8 cellular contexts compared by ENCODE assay signal in genomic region chr21:36320421-36321324, GRCh38. TPM values are rescaled to one million over a fixed set of nuclear protein-coding genes. Genes with fewer than 3 reads are reported as not detected.
DNase-seq lines count a peak whose midpoint lies in the region; ATAC-seq and TF ChIP-seq lines count a peak whose summit lies in the region.

No MANE protein-coding gene starts in this region.

- peaks cover 38% of the 10 kb centered on the region for H3K4me1 Mint-ChIP-seq in activated T-cell treated with anti-CD3 and anti-CD28 coated beads, Interleukin-2, amount 50 U/mL, for 4 hours (ENCODE audit: low read depth)

- peak; percentile 73 to 74 for ATAC-seq in activated T-cell treated with anti-CD3 and anti-CD28 coated beads, Interleukin-2, amount 50 U/mL, for 4 hours

- peaks cover 23% of the 10 kb centered on the region for H4K20me1 ChIP-seq in Loucy (ENCODE audit: insufficient read depth, low read length, poor library complexity, severe bottlenecking)

- DNase-seq in activated T-cell treated with anti-CD3 and anti-CD28 coated beads, Interleukin-2, amount 50 U/mL, for 4 hours: no peak
- DNase-seq in activated T-cell treated with anti-CD3 and anti-CD28 coated beads for 4 hours (no peak), HCEC 1CT (peak; percentile 59), SK-N-MC (ENCODE audit: low read depth, low spot score) (no peak), coronary artery (ENCODE audit: low spot score) (peak; percentile 88), left kidney (ENCODE audit: low read depth, low spot score) (peak; percentile 88)
- DNase-seq in stimulated activated CD8-positive, alpha-beta memory T cell treated with anti-CD3 and anti-CD28 coated beads, Interleukin-12 subunit alpha, Interleukin-12 subunit beta, amount 100 ng/mL, for 24 hours (ENCODE audit: extremely low read depth): peak; percentile 40

- H3K27ac ChIP-seq in SK-N-MC (peak overlapping the region; percentile 90), coronary artery (peak overlapping the region; percentile 98 to 99)

- H2AFZ ChIP-seq in Loucy (ENCODE audit: low read length): peak overlapping the region; percentile 50

- H3K4me3 Mint-ChIP-seq in activated T-cell treated with anti-CD3 and anti-CD28 coated beads, Interleukin-2, amount 50 U/mL, for 4 hours: peak overlapping the region; percentile 89

- no peaks in the 10 kb centered on the region for H3K27me3 ChIP-seq in Loucy (ENCODE audit: insufficient read depth, low read length, poor library complexity, severe bottlenecking)

- no peaks in the 10 kb centered on the region for H3K9me3 ChIP-seq in Loucy (ENCODE audit: insufficient read depth, low read depth, low read length)
- H3K9me3 ChIP-seq in SK-N-MC (ENCODE audit: low read depth, low read length): no peaks in the 10 kb centered on the region

- H3K4me3 ChIP-seq in Loucy (ENCODE audit: low read length, poor library complexity, severe bottlenecking) (peak overlapping the region; percentile 89), SK-N-MC (peak overlapping the region; percentile 98), coronary artery (peak overlapping the region; percentile 95)

- no peaks in the 10 kb centered on the region for H3K9me3 Mint-ChIP-seq in activated T-cell treated with anti-CD3 and anti-CD28 coated beads, Interleukin-2, amount 50 U/mL, for 4 hours

- peaks cover 9% of the 10 kb centered on the region; the same call in 1 of the 2 replicates for H3F3A ChIP-seq in Loucy (ENCODE audit: low read depth)

- H3K27me3 Mint-ChIP-seq in activated T-cell treated with anti-CD3 and anti-CD28 coated beads, Interleukin-2, amount 50 U/mL, for 4 hours (ENCODE audit: low read depth): no peaks in the 10 kb centered on the region

- H3K36me3 ChIP-seq in Loucy (ENCODE audit: insufficient read depth, low read length) (no peaks in the 10 kb centered on the region; the same call in 1 of the 2 replicates), SK-N-MC (ENCODE audit: insufficient read depth, low read length) (peaks cover 20% of the 10 kb centered on the region)

- peak overlapping the region; percentile 84 for H3K4me2 ChIP-seq in Loucy (ENCODE audit: low read depth, low read length, poor library complexity, severe bottlenecking)

- peak overlapping the region; percentile 82 for H3K9ac ChIP-seq in Loucy (ENCODE audit: low read depth, low read length, poor library complexity, severe bottlenecking)
- peak overlapping the region; percentile 73 for H3K9ac ChIP-seq in SK-N-MC (ENCODE audit: insufficient read length)

- peaks cover 11% of the 10 kb centered on the region for H3K36me3 Mint-ChIP-seq in activated T-cell treated with anti-CD3 and anti-CD28 coated beads, Interleukin-2, amount 50 U/mL, for 4 hours (ENCODE audit: insufficient read depth)

- H3K9me2 ChIP-seq in Loucy (replicated peaks; ENCODE audit: low read depth, low read length): no peaks in the 10 kb centered on the region

- peaks cover 53% of the 10 kb centered on the region for H3K79me2 ChIP-seq in Loucy (ENCODE audit: insufficient read depth, low read length)

- peaks cover 34% of the 10 kb centered on the region for H3K4me1 ChIP-seq in Loucy (ENCODE audit: insufficient read depth, low read length, poor library complexity, severe bottlenecking)

- no peak for TF ChIP-seq CTCF in Loucy (conservative IDR thresholded peaks at IDR 0.05; ENCODE audit: low read length)
- TF ChIP-seq CTCF in coronary artery (IDR thresholded peaks at IDR 0.05): no peak

RNA-seq across cellular contexts. Expression of gene MORC3, which starts 0.7 kb away (rescaled TPM):
- total RNA-seq in activated T-cell treated with anti-CD3 and anti-CD28 coated beads, Interleukin-2, amount 50 U/mL, for 4 hours: 10 to 100 TPM; 17.1 to 22.7 (median 19.6) TPM

Comparison
In these comparisons a context has a peak if more than half of its experiments do, and no peak if none do; other contexts are left out.
1. DNase-seq: peak in HCEC 1CT (single experiment), coronary artery (single experiment), left kidney (single experiment) and stimulated activated CD8-positive, alpha-beta memory T cell treated with anti-CD3 and anti-CD28 coated beads, Interleukin-12 subunit alpha, Interleukin-12 subunit beta, amount 100 ng/mL, for 24 hours (single experiment); none in activated T-cell treated with anti-CD3 and anti-CD28 coated beads, Interleukin-2, amount 50 U/mL, for 4 hours (single experiment), activated T-cell treated with anti-CD3 and anti-CD28 coated beads for 4 hours (single experiment) and SK-N-MC (single experiment).
2. Peak in every context shown above with its lines, with median percentiles within 50 percentile points of each other: H3K4me3 ChIP-seq.